In genomic region chr2:26914963-26915310, GRCh38 we compare ENCODE assay signal across 19 cellular contexts.
"Had no signal": no experiment of that assay in that cellular context is flagged by ENCODE, and none has a peak within 500 bp of the region (broad histone marks: within the 10 kb centered on the region; RNA-seq: fewer than 3 reads in every experiment).

No MANE protein-coding gene starts in this region.

- ATAC-seq: esophagus mucosa; gastrocnemius medialis; left lobe of liver; mucosa of descending colon; natural killer cell treated with Interleukin-12 subunit alpha and Interleukin-12 subunit beta and Interleukin-15 and Interleukin-18, amount 100 ng/mL, for 72 hours; stimulated activated naive B cell treated with anti-CD40 and anti-IgM and Interleukin-4, amounts not matched to agents 10 μg/mL and 1 μg/mL and 100 μg/mL, for 72 hours; stimulated activated naive CD8-positive, alpha-beta T cell treated with anti-CD3 and anti-CD28 coated beads, Interleukin-15, amount 100 ng/mL, for 72 hours had no signal

- H3K9me3 Mint-ChIP-seq: natural killer cell treated with Interleukin-12 subunit alpha and Interleukin-12 subunit beta and Interleukin-15 and Interleukin-18, amount 100 ng/mL, for 72 hours; stimulated activated naive B cell treated with anti-CD40 and anti-IgM and Interleukin-4, amounts not matched to agents 10 μg/mL and 1 μg/mL and 100 μg/mL, for 72 hours; stimulated activated naive CD8-positive, alpha-beta T cell treated with anti-CD3 and anti-CD28 coated beads, Interleukin-15, amount 100 ng/mL, for 72 hours had no signal

- H3K27ac Mint-ChIP-seq: natural killer cell treated with Interleukin-12 subunit alpha and Interleukin-12 subunit beta and Interleukin-15 and Interleukin-18, amount 100 ng/mL, for 72 hours; stimulated activated naive B cell treated with anti-CD40 and anti-IgM and Interleukin-4, amounts not matched to agents 10 μg/mL and 1 μg/mL and 100 μg/mL, for 72 hours; stimulated activated naive CD8-positive, alpha-beta T cell treated with anti-CD3 and anti-CD28 coated beads, Interleukin-15, amount 100 ng/mL, for 72 hours had no signal

- H3K4me1 Mint-ChIP-seq: stimulated activated naive B cell treated with anti-CD40 and anti-IgM and Interleukin-4, amounts not matched to agents 10 μg/mL and 1 μg/mL and 100 μg/mL, for 72 hours; stimulated activated naive CD8-positive, alpha-beta T cell treated with anti-CD3 and anti-CD28 coated beads, Interleukin-15, amount 100 ng/mL, for 72 hours had no signal

- H3K4me1 ChIP-seq: gastrocnemius medialis, sigmoid colon, transverse colon had no signal

- H3K27ac ChIP-seq: gastrocnemius medialis, heart right ventricle, neutrophil, sigmoid colon, skin epidermis, thoracic aorta, transverse colon had no signal

- H3K4me3 ChIP-seq: gastrocnemius medialis, heart right ventricle, mucosa of descending colon, sigmoid colon, skin epidermis, thoracic aorta, transverse colon had no signal

- DNase-seq: dermis blood vessel endothelial cell; effector memory CD4-positive, alpha-beta T cell; gastrocnemius medialis; heart right ventricle; hypothalamus; kidney glomerular epithelial cell; mucosa of descending colon; sigmoid colon; stimulated activated CD4-positive, alpha-beta T cell treated with anti-CD3 and anti-CD28 coated beads, Interleukin-2, amount 100 ng/mL, for 24 hours; stimulated activated CD4-positive, alpha-beta T cell treated with anti-CD3 and anti-CD28 coated beads, Interleukin-4, amount 100 ng/mL, for 4 hours; stimulated activated naive B cell treated with anti-CD40 and anti-IgM and Interleukin-4, amounts not matched to agents 10 μg/mL and 1 μg/mL and 100 μg/mL, for 72 hours; stimulated activated naive CD8-positive, alpha-beta T cell treated with anti-CD3 and anti-CD28 coated beads, Interleukin-15, amount 100 ng/mL, for 72 hours; transverse colon had no signal

- H3K4me3 Mint-ChIP-seq: natural killer cell treated with Interleukin-12 subunit alpha and Interleukin-12 subunit beta and Interleukin-15 and Interleukin-18, amount 100 ng/mL, for 72 hours; stimulated activated naive B cell treated with anti-CD40 and anti-IgM and Interleukin-4, amounts not matched to agents 10 μg/mL and 1 μg/mL and 100 μg/mL, for 72 hours; stimulated activated naive CD8-positive, alpha-beta T cell treated with anti-CD3 and anti-CD28 coated beads, Interleukin-15, amount 100 ng/mL, for 72 hours had no signal

- H3K36me3 Mint-ChIP-seq: natural killer cell treated with Interleukin-12 subunit alpha and Interleukin-12 subunit beta and Interleukin-15 and Interleukin-18, amount 100 ng/mL, for 72 hours; stimulated activated naive B cell treated with anti-CD40 and anti-IgM and Interleukin-4, amounts not matched to agents 10 μg/mL and 1 μg/mL and 100 μg/mL, for 72 hours had no signal

- H3K27me3 Mint-ChIP-seq: natural killer cell treated with Interleukin-12 subunit alpha and Interleukin-12 subunit beta and Interleukin-15 and Interleukin-18, amount 100 ng/mL, for 72 hours; stimulated activated naive CD8-positive, alpha-beta T cell treated with anti-CD3 and anti-CD28 coated beads, Interleukin-15, amount 100 ng/mL, for 72 hours had no signal

- H3K36me3 ChIP-seq: gastrocnemius medialis, heart right ventricle, neutrophil, sigmoid colon, thoracic aorta, transverse colon had no signal

- H3K9me3 ChIP-seq: gastrocnemius medialis, heart right ventricle, mucosa of descending colon, neutrophil, sigmoid colon, thoracic aorta, transverse colon had no signal
